16 cellular contexts compared by ENCODE assay signal in the genomic region with DNA sequence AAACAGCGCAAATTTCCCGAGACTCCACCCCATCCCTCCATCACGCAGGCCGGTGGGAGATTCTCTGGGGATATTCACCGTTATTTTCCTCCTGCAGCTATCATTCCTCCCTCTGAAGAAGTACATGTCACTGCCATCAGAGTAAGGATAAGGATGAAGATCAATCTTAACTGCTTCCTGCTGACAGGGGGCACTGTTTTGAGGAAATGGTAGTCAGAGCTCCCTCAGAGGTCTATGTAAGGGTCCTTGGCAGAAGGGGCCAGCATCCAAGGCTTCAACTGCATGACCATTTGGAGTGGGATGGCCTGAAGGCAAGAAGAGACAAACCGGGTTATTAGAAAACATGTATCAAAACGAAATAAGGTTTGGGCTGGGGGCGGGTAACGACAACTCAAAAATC.
DNase-seq lines count a peak whose midpoint lies in the region; ATAC-seq and TF ChIP-seq lines count a peak whose summit lies in the region.
"Had no signal": no experiment of that assay in that cellular context is flagged by ENCODE, and none has a peak within 500 bp of the region (broad histone marks: within the 10 kb centered on the region; RNA-seq: fewer than 3 reads in every experiment).

No MANE protein-coding gene starts in this region.

- H3K56ac ChIP-seq in H9 (ENCODE audit: insufficient read length, low read depth, low read length): no peak overlapping the region
- H3K56ac ChIP-seq in mesendoderm (ENCODE audit: low read length): no peak overlapping the region

- peaks cover 0 to 7% (median 3%) of the 10 kb centered on the region in 3 experiments; a peak in 2 of 7 replicates for H3K36me3 Mint-ChIP-seq in H9 (ENCODE audit: insufficient read depth in 1 of 3, low read depth in 3 of 3)
- H3K36me3 Mint-ChIP-seq in endodermal cell (ENCODE audit: low read depth): no peaks in the 10 kb centered on the region
- no peaks in the 10 kb centered on the region for H3K36me3 Mint-ChIP-seq in stimulated activated naive B cell treated with anti-CD40 and anti-IgM and Interleukin-4, amounts not matched to agents 10 μg/mL and 1 μg/mL and 100 μg/mL, for 72 hours
- H3K36me3 Mint-ChIP-seq in activated T-helper 1 cell treated with anti-CD3 and anti-CD28 coated beads, Interleukin-12 subunit alpha, Interleukin-12 subunit beta, Interleukin-2, Interleukin-4 antibody, amounts not matched to agents 30 ng/mL and 10 ng/mL and 1 ng/mL, durations not matched to agents 14 hours and 24 hours and 36 hours (ENCODE audit: low read depth): no peaks in the 10 kb centered on the region
- H3K36me3 Mint-ChIP-seq: CD8-positive, alpha-beta T cell had no signal

- no peak overlapping the region for H2BK120ac ChIP-seq in H9 (ENCODE audit: low read depth, low read length, poor library complexity, severe bottlenecking)
- no peak overlapping the region for H2BK120ac ChIP-seq in mesendoderm (ENCODE audit: low read depth, low read length)

- H3K9ac ChIP-seq in H9 (ENCODE audit: extremely low read depth, insufficient read length, low read length) (no peak overlapping the region), endodermal cell (ENCODE audit: extremely low read depth, low read length, poor library complexity, severe bottlenecking) (no peak overlapping the region), mesendoderm (ENCODE audit: low read length) (no peak overlapping the region)
- H3K9ac ChIP-seq: BLaER1 treated with 17β-estradiol and CSF1 and Interleukin-3, amounts not matched to agents 10 nM and 100 nM had no signal

- H3K4ac ChIP-seq in H9 (ENCODE audit: low read depth, low read length) (no peak overlapping the region), mesendoderm (ENCODE audit: low read depth, low read length) (no peak overlapping the region)

- WGBS in H9 (ENCODE audit: extremely low coverage, insufficient read length, low lambda C conversion rate): no CpG with 5 or more reads among the region's 9 CpGs
- 89 to 91% methylated on average over 4 to 9 of the region's 9 CpGs for WGBS in endodermal cell (ENCODE audit: insufficient coverage in 1 of 2, insufficient read length in 1 of 2), 2 experiments
- WGBS in mesendoderm (ENCODE audit: extremely low coverage, insufficient coverage, low lambda C conversion rate): no CpG with 5 or more reads among the region's 9 CpGs

- H3K18ac ChIP-seq in H9 (ENCODE audit: insufficient read length, low read depth, low read length) (no peak overlapping the region), mesendoderm (ENCODE audit: low read length) (no peak overlapping the region)

- no peak overlapping the region for H2BK5ac ChIP-seq in H9 (ENCODE audit: insufficient read length, low read length)
- no peak overlapping the region for H2BK5ac ChIP-seq in mesendoderm (ENCODE audit: low read length)

- DNase-seq in H9 (peak; percentile 55), endodermal cell (peak; percentile 59), mesendoderm (peak; percentile 55), NCI-H524 (lab: John Stamatoyannopoulos, UW) (no peak), NCI-H1092 (lab: John Stamatoyannopoulos, UW) (no peak)
- no peak for DNase-seq in stimulated activated naive B cell treated with anti-CD40 and anti-IgM and Interleukin-4, amounts not matched to agents 10 μg/mL and 1 μg/mL and 100 μg/mL, for 72 hours
- DNase-seq in activated T-helper 1 cell treated with anti-CD3 and anti-CD28 coated beads, Interleukin-12 subunit alpha, Interleukin-12 subunit beta, Interleukin-2, Interleukin-4 antibody, amounts not matched to agents 30 ng/mL and 10 ng/mL and 1 ng/mL, durations not matched to agents 14 hours and 24 hours and 36 hours (ENCODE audit: low spot score): no peak
- DNase-seq: 8988T; Calu3; CD8-positive, alpha-beta T cell; DMS79 treated with DMSO at 0.1 percent for 48 hours; GF-D8 had no signal

- H4K5ac ChIP-seq in H9 (ENCODE audit: insufficient read length, low read depth, low read length) (no peak overlapping the region), mesendoderm (ENCODE audit: low read length) (no peak overlapping the region)

- H2AFZ ChIP-seq in H9 (ENCODE audit: low read length): no peak overlapping the region

- no peak overlapping the region for H3K14ac ChIP-seq in H9 (ENCODE audit: insufficient read depth, low read length)

- H2BK15ac ChIP-seq in H9 (ENCODE audit: low read depth, low read length): no peak overlapping the region
- no peak overlapping the region for H2BK15ac ChIP-seq in mesendoderm (replicated peaks; ENCODE audit: low read depth)

- H3K27me3 ChIP-seq in H9 (ENCODE audit: insufficient read depth, low read length) (no peaks in the 10 kb centered on the region), endodermal cell (ENCODE audit: control insufficient read depth, insufficient read depth, low read length, poor library complexity, severe bottlenecking) (no peaks in the 10 kb centered on the region), mesendoderm (ENCODE audit: insufficient read depth, low read length, poor library complexity) (no peaks in the 10 kb centered on the region)
- H3K27me3 ChIP-seq: BLaER1 treated with 17β-estradiol and CSF1 and Interleukin-3, amounts not matched to agents 10 nM and 100 nM had no signal

- H3K4me3 Mint-ChIP-seq in H9: peak overlapping the region in 1 of 2 experiments; percentile 30; a peak in 2 of 5 replicates
- H3K4me3 Mint-ChIP-seq in endodermal cell: no peak overlapping the region
- H3K4me3 Mint-ChIP-seq in stimulated activated naive B cell treated with anti-CD40 and anti-IgM and Interleukin-4, amounts not matched to agents 10 μg/mL and 1 μg/mL and 100 μg/mL, for 72 hours: no peak overlapping the region
- no peak overlapping the region for H3K4me3 Mint-ChIP-seq in activated T-helper 1 cell treated with anti-CD3 and anti-CD28 coated beads, Interleukin-12 subunit alpha, Interleukin-12 subunit beta, Interleukin-2, Interleukin-4 antibody, amounts not matched to agents 30 ng/mL and 10 ng/mL and 1 ng/mL, durations not matched to agents 14 hours and 24 hours and 36 hours
- H3K4me3 Mint-ChIP-seq: B cell; CD8-positive, alpha-beta T cell had no signal

- no peaks in the 10 kb centered on the region for H3K36me3 ChIP-seq in endodermal cell (ENCODE audit: control insufficient read depth, insufficient read depth, low read length)
- no peaks in the 10 kb centered on the region for H3K36me3 ChIP-seq in mesendoderm (ENCODE audit: control insufficient read depth, insufficient read depth, low read length)
- H3K36me3 ChIP-seq: BLaER1 treated with 17β-estradiol and CSF1 and Interleukin-3, amounts not matched to agents 10 nM and 100 nM had no signal

- no peaks in the 10 kb centered on the region for H3K27me3 Mint-ChIP-seq in H9 (ENCODE audit: low read depth)
- no peaks in the 10 kb centered on the region for H3K27me3 Mint-ChIP-seq in endodermal cell (ENCODE audit: insufficient read depth)
- H3K27me3 Mint-ChIP-seq in stimulated activated naive B cell treated with anti-CD40 and anti-IgM and Interleukin-4, amounts not matched to agents 10 μg/mL and 1 μg/mL and 100 μg/mL, for 72 hours: no peaks in the 10 kb centered on the region
- H3K27me3 Mint-ChIP-seq in activated T-helper 1 cell treated with anti-CD3 and anti-CD28 coated beads, Interleukin-12 subunit alpha, Interleukin-12 subunit beta, Interleukin-2, Interleukin-4 antibody, amounts not matched to agents 30 ng/mL and 10 ng/mL and 1 ng/mL, durations not matched to agents 14 hours and 24 hours and 36 hours (ENCODE audit: insufficient read depth): no peaks in the 10 kb centered on the region

- no peak overlapping the region for H4K8ac ChIP-seq in H9 (replicated peaks; ENCODE audit: insufficient read length, low read depth, low read length)
- no peak overlapping the region for H4K8ac ChIP-seq in mesendoderm (ENCODE audit: low read depth, low read length)

- H3K9me3 ChIP-seq in H9 (ENCODE audit: control insufficient read depth, low read depth, low read length) (no peaks in the 10 kb centered on the region), endodermal cell (ENCODE audit: control insufficient read depth, low read length) (no peaks in the 10 kb centered on the region)

- H2AK5ac ChIP-seq in H9 (ENCODE audit: insufficient read length, low read length) (no peak overlapping the region), mesendoderm (ENCODE audit: low read length) (no peak overlapping the region)

- TF ChIP-seq CTCF in 22Rv1 (IDR thresholded peaks at IDR 0.05) (peak; percentile 20; the same call in 1 of the 2 replicates), H9 (conservative IDR thresholded peaks at IDR 0.05) (peak; percentile 65), endodermal cell (conservative IDR thresholded peaks at IDR 0.05) (peak; percentile 69)

- intact Hi-C loops in activated T-helper 1 cell treated with anti-CD3 and anti-CD28 coated beads, Interleukin-12 subunit alpha, Interleukin-12 subunit beta, Interleukin-2, Interleukin-4 antibody, amounts not matched to agents 30 ng/mL and 10 ng/mL and 1 ng/mL, durations not matched to agents 14 hours and 24 hours and 36 hours (cut with micrococcal nuclease): no loop called here

- H3K79me1 ChIP-seq in H9 (ENCODE audit: insufficient read depth, low read depth, low read length, poor library complexity, severe bottlenecking) (no peaks in the 10 kb centered on the region), mesendoderm (ENCODE audit: low read length) (no peaks in the 10 kb centered on the region)

- H3K4me1 Mint-ChIP-seq in H9 (peaks cover 35 to 37% of the 10 kb centered on the region in 2 experiments), endodermal cell (peaks cover 23% of the 10 kb centered on the region)
- no peaks in the 10 kb centered on the region for H3K4me1 Mint-ChIP-seq in stimulated activated naive B cell treated with anti-CD40 and anti-IgM and Interleukin-4, amounts not matched to agents 10 μg/mL and 1 μg/mL and 100 μg/mL, for 72 hours
- H3K4me1 Mint-ChIP-seq in activated T-helper 1 cell treated with anti-CD3 and anti-CD28 coated beads, Interleukin-12 subunit alpha, Interleukin-12 subunit beta, Interleukin-2, Interleukin-4 antibody, amounts not matched to agents 30 ng/mL and 10 ng/mL and 1 ng/mL, durations not matched to agents 14 hours and 24 hours and 36 hours (ENCODE audit: low read depth): no peaks in the 10 kb centered on the region
- H3K4me1 Mint-ChIP-seq: B cell had no signal

- no peak overlapping the region for H2BK12ac ChIP-seq in H9 (ENCODE audit: insufficient read length, low read depth, low read length)

- H3K27ac ChIP-seq in 22Rv1 (no peak overlapping the region), H9 (ENCODE audit: insufficient read length, low read depth, low read length) (no peak overlapping the region), endodermal cell (ENCODE audit: low read depth, low read length) (no peak overlapping the region), mesendoderm (ENCODE audit: low read depth, low read length) (no peak overlapping the region)
- H3K27ac ChIP-seq: BLaER1 treated with 17β-estradiol and CSF1 and Interleukin-3, amounts not matched to agents 10 nM and 100 nM had no signal

- H3K9me3 Mint-ChIP-seq in H9 (peaks cover 0 to 5% of the 10 kb centered on the region in 2 experiments; a peak in 2 of 5 replicates), endodermal cell (peaks cover 6% of the 10 kb centered on the region)
- H3K9me3 Mint-ChIP-seq in stimulated activated naive B cell treated with anti-CD40 and anti-IgM and Interleukin-4, amounts not matched to agents 10 μg/mL and 1 μg/mL and 100 μg/mL, for 72 hours: no peaks in the 10 kb centered on the region
- H3K9me3 Mint-ChIP-seq in activated T-helper 1 cell treated with anti-CD3 and anti-CD28 coated beads, Interleukin-12 subunit alpha, Interleukin-12 subunit beta, Interleukin-2, Interleukin-4 antibody, amounts not matched to agents 30 ng/mL and 10 ng/mL and 1 ng/mL, durations not matched to agents 14 hours and 24 hours and 36 hours: no peaks in the 10 kb centered on the region
- H3K9me3 Mint-ChIP-seq: CD8-positive, alpha-beta T cell had no signal

- no peak overlapping the region for H3K23ac ChIP-seq in H9 (ENCODE audit: insufficient read length, low read depth, low read length)
- no peak overlapping the region for H3K23ac ChIP-seq in mesendoderm (ENCODE audit: low read length)

- H2BK20ac ChIP-seq in H9 (ENCODE audit: low read depth, low read length, poor library complexity, severe bottlenecking): no peak overlapping the region

- no peak overlapping the region for H3K4me2 ChIP-seq in H9 (ENCODE audit: insufficient read depth, insufficient read length, low read length)
- H3K4me2 ChIP-seq in mesendoderm (ENCODE audit: low read length): no peak overlapping the region
- H3K4me2 ChIP-seq: BLaER1 treated with 17β-estradiol and CSF1 and Interleukin-3, amounts not matched to agents 10 nM and 100 nM had no signal

- ATAC-seq in stimulated activated naive B cell treated with anti-CD40 and anti-IgM and Interleukin-4, amounts not matched to agents 10 μg/mL and 1 μg/mL and 100 μg/mL, for 72 hours (replicated peaks): no peak
- ATAC-seq: CD8-positive, alpha-beta T cell; GM12878 had no signal

- H3K79me2 ChIP-seq in H9 (ENCODE audit: insufficient read depth, low read length) (no peaks in the 10 kb centered on the region), mesendoderm (ENCODE audit: control insufficient read depth, insufficient read depth, low read length) (no peaks in the 10 kb centered on the region)

- H3K4me3 ChIP-seq in endodermal cell (ENCODE audit: low read length) (no peak overlapping the region), mesendoderm (ENCODE audit: low read length) (no peak overlapping the region)
- H3K4me3 ChIP-seq: BLaER1 treated with 17β-estradiol and CSF1 and Interleukin-3, amounts not matched to agents 10 nM and 100 nM; GM12878 had no signal

- H3K27ac Mint-ChIP-seq in H9 (peak overlapping the region in 2 of 3 experiments; percentile 53 to 91; a peak in 2 of 7 replicates), endodermal cell (no peak overlapping the region)
- H3K27ac Mint-ChIP-seq in stimulated activated naive B cell treated with anti-CD40 and anti-IgM and Interleukin-4, amounts not matched to agents 10 μg/mL and 1 μg/mL and 100 μg/mL, for 72 hours: no peak overlapping the region
- no peak overlapping the region for H3K27ac Mint-ChIP-seq in activated T-helper 1 cell treated with anti-CD3 and anti-CD28 coated beads, Interleukin-12 subunit alpha, Interleukin-12 subunit beta, Interleukin-2, Interleukin-4 antibody, amounts not matched to agents 30 ng/mL and 10 ng/mL and 1 ng/mL, durations not matched to agents 14 hours and 24 hours and 36 hours
- H3K27ac Mint-ChIP-seq: B cell; CD8-positive, alpha-beta T cell had no signal

- no peak overlapping the region for H3T11ph ChIP-seq in H9 (ENCODE audit: low read length)

- H4K91ac ChIP-seq in H9 (ENCODE audit: insufficient read length, low read depth, low read length): no peak overlapping the region

- H3K23me2 ChIP-seq in H9 (ENCODE audit: insufficient read length, low read depth, low read length, poor library complexity, severe bottlenecking): no peaks in the 10 kb centered on the region

- H4K20me1 ChIP-seq in H9 (ENCODE audit: control insufficient read depth, insufficient read depth, insufficient read length): no peaks in the 10 kb centered on the region
- H4K20me1 ChIP-seq: BLaER1 treated with 17β-estradiol and CSF1 and Interleukin-3, amounts not matched to agents 10 nM and 100 nM had no signal

- H3K4me1 ChIP-seq in H9 (ENCODE audit: insufficient read depth, low read length): peaks cover 3% of the 10 kb centered on the region
- H3K4me1 ChIP-seq in endodermal cell (ENCODE audit: control insufficient read depth, insufficient read depth, low read length): no peaks in the 10 kb centered on the region
- H3K4me1 ChIP-seq in mesendoderm (ENCODE audit: control insufficient read depth, low read depth, low read length): no peaks in the 10 kb centered on the region

Comparison
In these comparisons a context has a peak if more than half of its experiments do, and no peak if none do; other contexts are left out.
1. DNase-seq: peak in H9 (single experiment), endodermal cell (single experiment) and mesendoderm (single experiment); none in NCI-H524 (0 of 2), stimulated activated naive B cell treated with anti-CD40 and anti-IgM and Interleukin-4, amounts not matched to agents 10 μg/mL and 1 μg/mL and 100 μg/mL, for 72 hours (single experiment), activated T-helper 1 cell treated with anti-CD3 and anti-CD28 coated beads, Interleukin-12 subunit alpha, Interleukin-12 subunit beta, Interleukin-2, Interleukin-4 antibody, amounts not matched to agents 30 ng/mL and 10 ng/mL and 1 ng/mL, durations not matched to agents 14 hours and 24 hours and 36 hours (single experiment) and NCI-H1092 (single experiment).
2. H3K27ac Mint-ChIP-seq: peak in H9 (2 of 3); none in endodermal cell (single experiment), stimulated activated naive B cell treated with anti-CD40 and anti-IgM and Interleukin-4, amounts not matched to agents 10 μg/mL and 1 μg/mL and 100 μg/mL, for 72 hours (single experiment) and activated T-helper 1 cell treated with anti-CD3 and anti-CD28 coated beads, Interleukin-12 subunit alpha, Interleukin-12 subunit beta, Interleukin-2, Interleukin-4 antibody, amounts not matched to agents 30 ng/mL and 10 ng/mL and 1 ng/mL, durations not matched to agents 14 hours and 24 hours and 36 hours (single experiment).
3. Peak in every context shown above with its lines, with median percentiles within 50 percentile points of each other: CTCF ChIP-seq.